Comparison of ENCODE assay signal across 8 cellular contexts in genomic region chr6:17707371-17707651, GRCh38. TPM values are rescaled to one million over a fixed set of nuclear protein-coding genes. Genes with fewer than 3 reads are reported as not detected.
DNase-seq lines count a peak whose midpoint lies in the region; ATAC-seq and TF ChIP-seq lines count a peak whose summit lies in the region.

No MANE protein-coding gene starts in this region.

- peaks cover 0 to 2% (median 2%) of the 10 kb centered on the region in 3 donors for H3K27me3 Mint-ChIP-seq in CD14-positive monocyte (ENCODE audit: low read depth in 3 of 3)
- H3K27me3 Mint-ChIP-seq in nephron progenitor cell (ENCODE audit: low read depth, poor library complexity), result peaks cover 2% of the 10 kb centered on the region

- intact Hi-C loops in CD14-positive monocyte (cut with micrococcal nuclease), result loop anchor here (5.0 to 10.0 kb wide), 4 partner anchors 97 to 197 kb away; partner anchors contain the start of gene FAM8A1 (in 2 of the 2)

- H3K27ac Mint-ChIP-seq in CD14-positive monocyte (peak overlapping the region; percentile 94 to 98 (median 97)), nephron progenitor cell (no peak overlapping the region)

- no peaks in the 10 kb centered on the region for H3K36me3 Mint-ChIP-seq in CD14-positive monocyte
- H3K36me3 Mint-ChIP-seq in nephron progenitor cell (ENCODE audit: low read depth), result peaks cover 5% of the 10 kb centered on the region

- H3K4me3 ChIP-seq in NB4 (ENCODE audit: low read depth, low read length), result peak overlapping the region; percentile 77
- H3K4me3 ChIP-seq in choroid plexus epithelial cell (ENCODE audit: low read depth, low read length), result peak overlapping the region; percentile 89

- DNase-seq in CD14-positive monocyte (ENCODE audit: low spot score) (no peak), NB4 (ENCODE audit: low read depth) (peak; percentile 16), choroid plexus epithelial cell (ENCODE audit: low read depth) (no peak), nephron progenitor cell (no peak), ureter (ENCODE audit: low spot score) (no peak), dermis blood vessel endothelial cell (no peak)

- no peak for TF ChIP-seq POLR2A in NB4 (IDR thresholded peaks at IDR 0.05; ENCODE audit: extremely low read depth, insufficient read length)

- H3K9me3 Mint-ChIP-seq in CD14-positive monocyte (peaks cover 0 to 6% (median 0%) of the 10 kb centered on the region in 7 donors), nephron progenitor cell (no peaks in the 10 kb centered on the region)

- ATAC-seq in HG02840 (IDR thresholded peaks at IDR 0.05; ENCODE audit: low FRiP score, unreplicated experiment), result no peak
- ATAC-seq in GM19395 (IDR thresholded peaks at IDR 0.05; ENCODE audit: unreplicated experiment), result no peak

- TF ChIP-seq CTCF in CD14-positive monocyte (IDR thresholded peaks at IDR 0.05), result no peak
- no peak for TF ChIP-seq CTCF in NB4 (IDR thresholded peaks at IDR 0.05; ENCODE audit: low read depth, low read length)
- TF ChIP-seq CTCF in choroid plexus epithelial cell (conservative IDR thresholded peaks at IDR 0.05; ENCODE audit: low read depth, low read length), result no peak
- no peak for TF ChIP-seq CTCF in nephron progenitor cell (IDR thresholded peaks at IDR 0.05)

- H3K4me3 Mint-ChIP-seq in CD14-positive monocyte, result peak overlapping the region; percentile 88 to 96
- peak overlapping the region; percentile 98 for H3K4me3 Mint-ChIP-seq in nephron progenitor cell

- peaks cover 32% of the 10 kb centered on the region for H3K4me1 Mint-ChIP-seq in CD14-positive monocyte
- H3K4me1 Mint-ChIP-seq in nephron progenitor cell, result peaks cover 18% of the 10 kb centered on the region

RNA-seq across cellular contexts. Expression of gene NUP153, which starts 0.6 kb away (rescaled TPM):
- 1 to 10 TPM in 1 of 2 donors, under 1 TPM in 1; 0.99 to 2.3 TPM for polyA plus RNA-seq in CD14-positive monocyte
- 48.3 TPM for total RNA-seq in ureter
- total RNA-seq in dermis blood vessel endothelial cell, result 31.3 and 41.7 TPM in 2 replicates
